Comparison of ENCODE assay signal across 3 cellular contexts in the genomic region with DNA sequence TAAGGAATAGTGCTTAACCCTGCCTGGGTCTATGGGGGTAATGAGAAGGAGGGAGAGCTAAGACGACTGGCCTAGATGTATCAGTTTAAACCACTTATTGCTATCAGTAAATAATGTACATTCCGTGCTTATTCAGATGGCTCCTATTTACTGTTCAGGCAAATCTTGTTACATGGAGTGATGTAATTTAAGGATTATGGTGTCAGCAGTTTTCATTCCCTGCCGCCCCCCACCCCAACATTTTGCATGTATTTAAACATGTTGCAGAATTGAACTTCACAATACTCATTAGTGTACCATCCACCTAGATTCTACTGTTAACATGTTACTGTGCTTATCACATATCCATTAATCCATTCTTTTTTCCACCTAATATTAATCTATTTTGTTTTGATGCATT.
TF ChIP-seq lines count a peak whose summit lies in the region.

No MANE protein-coding gene starts in this region.

TF ChIP-seq in GM12891, 5 proteins besides CTCF, POLR2A, EP300 and RAD21:
- no peak for TF ChIP-seq SPI1 (IDR thresholded peaks at IDR 0.05; ENCODE audit: low read depth, low read length)
- TF ChIP-seq POLR2AphosphoS5 (IDR thresholded peaks at IDR 0.05; ENCODE audit: low read depth, low read length): no peak
- no peak for TF ChIP-seq POU2F2 (IDR thresholded peaks at IDR 0.05; ENCODE audit: low read depth, low read length)
- TF ChIP-seq TAF1 (IDR thresholded peaks at IDR 0.05; ENCODE audit: low read depth, low read length): no peak
- TF ChIP-seq PAX5 (IDR thresholded peaks at IDR 0.05; ENCODE audit: insufficient read depth, low read length, severe bottlenecking): no peak

TF ChIP-seq in IMR-90, 13 proteins besides CTCF, POLR2A, EP300 and RAD21:
- TF ChIP-seq MAFK (IDR thresholded peaks at IDR 0.05; ENCODE audit: low read depth, low read length) (peak; percentile 48; the same call in 1 of the 2 replicates), BHLHE40 (IDR thresholded peaks at IDR 0.05; ENCODE audit: low read depth, low read length) (no peak)

TF ChIP-seq in K562, 482 proteins besides CTCF, POLR2A, EP300 and RAD21:
- TF ChIP-seq C11orf30 (IDR thresholded peaks at IDR 0.05; ENCODE audit: low read depth) (peak; percentile 74; the same call in 1 of the 2 replicates), ZNF584 (CRISPR knock-in tag; IDR thresholded peaks at IDR 0.05; ENCODE audit: low read depth) (no peak), ZNF197 (CRISPR knock-in tag; IDR thresholded peaks at IDR 0.05; ENCODE audit: low read depth) (no peak), ZNF639 (CRISPR knock-in tag; conservative IDR thresholded peaks at IDR 0.05 in 1 of 2, IDR thresholded peaks at IDR 0.05 in 1 of 2) (no peak), TBL1XR1 (IDR thresholded peaks at IDR 0.05; ENCODE audit: low read length in 2 of 2) (no peak), MTF1 (CRISPR knock-in tag; IDR thresholded peaks at IDR 0.05; ENCODE audit: borderline replicate concordance) (no peak), KLF6 (CRISPR knock-in tag; IDR thresholded peaks at IDR 0.05; ENCODE audit: borderline replicate concordance) (no peak), ZNF316 (IDR thresholded peaks at IDR 0.05) (peak; percentile 85), MAFK (IDR thresholded peaks at IDR 0.05; ENCODE audit: low read length) (0 out of 2 replicates have a peak, but pooled peaks have one; percentile 19), ZBTB8A (IDR thresholded peaks at IDR 0.05; ENCODE audit: partially characterized antibody) (no peak), NCOA1 (IDR thresholded peaks at IDR 0.05; ENCODE audit: low read depth) (no peak), MED1 (CRISPR knock-in tag; IDR thresholded peaks at IDR 0.05; ENCODE audit: borderline replicate concordance) (no peak), TOE1 (IDR thresholded peaks at IDR 0.05; ENCODE audit: borderline replicate concordance) (no peak), TOE1 (CRISPR knock-in tag; IDR thresholded peaks at IDR 0.05; ENCODE audit: borderline replicate concordance, low read depth) (no peak), MITF (IDR thresholded peaks at IDR 0.05) (no peak), MYC (IDR thresholded peaks at IDR 0.05; ENCODE audit: low read depth, low read length) (no peak), MYC (CRISPR knock-in tag; IDR thresholded peaks at IDR 0.05; ENCODE audit: borderline replicate concordance, low read depth) (no peak), MAFG (tag; conservative IDR thresholded peaks at IDR 0.05) (peak; percentile 36; the same call in 1 of the 2 replicates), CREM (IDR thresholded peaks at IDR 0.05; ENCODE audit: low read depth) (no peak), TEAD4 (IDR thresholded peaks at IDR 0.05; ENCODE audit: low read length) (no peak), TEAD4 (CRISPR knock-in tag; IDR thresholded peaks at IDR 0.05; ENCODE audit: borderline replicate concordance) (no peak), GTF2F1 (IDR thresholded peaks at IDR 0.05; ENCODE audit: low read depth, low read length) (no peak), SMARCA4 (IDR thresholded peaks at IDR 0.05) (no peak), ASH1L (IDR thresholded peaks at IDR 0.05; ENCODE audit: borderline replicate concordance, low read depth, partially characterized antibody) (no peak), GABPB2 (CRISPR knock-in tag; conservative IDR thresholded peaks at IDR 0.05) (no peak), ATF6 (CRISPR knock-in tag; IDR thresholded peaks at IDR 0.05) (no peak)
- TF ChIP-seq, protein P1, sequence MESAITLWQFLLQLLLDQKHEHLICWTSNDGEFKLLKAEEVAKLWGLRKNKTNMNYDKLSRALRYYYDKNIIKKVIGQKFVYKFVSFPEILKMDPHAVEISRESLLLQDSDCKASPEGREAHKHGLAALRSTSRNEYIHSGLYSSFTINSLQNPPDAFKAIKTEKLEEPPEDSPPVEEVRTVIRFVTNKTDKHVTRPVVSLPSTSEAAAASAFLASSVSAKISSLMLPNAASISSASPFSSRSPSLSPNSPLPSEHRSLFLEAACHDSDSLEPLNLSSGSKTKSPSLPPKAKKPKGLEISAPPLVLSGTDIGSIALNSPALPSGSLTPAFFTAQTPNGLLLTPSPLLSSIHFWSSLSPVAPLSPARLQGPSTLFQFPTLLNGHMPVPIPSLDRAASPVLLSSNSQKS (CRISPR knock-in tag; IDR thresholded peaks at IDR 0.05): no peak
TF ChIP-seq in K562: peak in this region for 4.
